Comparison of ENCODE assay signal across 23 cellular contexts in the genomic region with DNA sequence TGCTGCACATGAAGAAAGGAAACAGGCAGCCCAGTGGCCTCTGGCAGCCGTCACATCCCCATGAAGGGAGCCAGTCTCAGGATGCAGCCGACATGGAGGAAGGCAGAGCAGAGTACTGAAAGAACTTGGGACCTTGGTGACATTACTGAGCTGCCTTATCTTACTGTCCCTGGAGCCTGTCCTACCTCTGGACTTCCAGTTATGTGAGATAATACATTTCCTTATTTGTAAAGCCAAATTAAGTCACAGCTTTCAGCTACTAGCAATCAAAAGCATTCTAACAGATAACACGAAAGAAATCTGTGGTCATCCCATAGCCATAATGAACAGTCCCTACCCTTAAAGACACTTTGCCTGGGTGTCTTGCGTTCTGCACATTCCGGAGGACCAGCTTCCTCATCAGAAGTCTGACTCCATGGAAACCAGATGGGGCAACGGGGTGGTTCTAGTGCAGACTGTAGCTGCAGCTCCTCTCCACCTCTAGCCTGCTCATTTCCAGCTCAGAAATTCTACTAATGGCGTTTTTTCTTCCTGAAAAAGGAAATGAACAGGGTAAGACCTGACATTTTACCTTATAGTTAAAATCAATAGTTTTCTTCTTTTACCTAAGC. TPM values are rescaled to one million over a fixed set of nuclear protein-coding genes. Genes with fewer than 3 reads are reported as not detected.
DNase-seq lines count a peak whose midpoint lies in the region; ATAC-seq and TF ChIP-seq lines count a peak whose summit lies in the region.
"Had no signal": no experiment of that assay in that cellular context is flagged by ENCODE, and none has a peak within 500 bp of the region (broad histone marks: within the 10 kb centered on the region; RNA-seq: fewer than 3 reads in every experiment).

No MANE protein-coding gene starts in this region.

- TF ChIP-seq CTCF in right atrium auricular region (IDR thresholded peaks at IDR 0.05) (no peak), heart right ventricle (IDR thresholded peaks at IDR 0.05) (no peak)

- no peak overlapping the region for H3K4me3 Mint-ChIP-seq in effector memory CD8-positive, alpha-beta T cell
- H3K4me3 Mint-ChIP-seq: CD4-positive, alpha-beta T cell; IgD-negative memory B cell had no signal

- peak; percentile 73 for ATAC-seq in Right ventricle myocardium inferior
- ATAC-seq in heart right ventricle, result peak in 5 of 8 donors; percentile 64 to 78 (median 69)
- ATAC-seq in effector memory CD8-positive, alpha-beta T cell (replicated peaks), result no peak

- H3K4me1 ChIP-seq in right atrium auricular region (no peaks in the 10 kb centered on the region), heart right ventricle (peaks cover 0 to 22% (median 4%) of the 10 kb centered on the region in 9 donors), mesendoderm (ENCODE audit: control insufficient read depth, low read depth, low read length) (no peaks in the 10 kb centered on the region)

- no peak overlapping the region for H3K4me2 ChIP-seq in mesendoderm (ENCODE audit: low read length)
- H3K4me2 ChIP-seq: BLaER1, PC-9 had no signal

- peak overlapping the region; percentile 46 for H2BK5ac ChIP-seq in mesendoderm (ENCODE audit: low read length)

- DNase-seq in Right ventricle myocardium inferior (ENCODE audit: missing footprints) (no peak), right atrium auricular region (ENCODE audit: low spot score) (no peak), heart right ventricle (no peak), mesendoderm (no peak), NCI-H146 (lab: John Stamatoyannopoulos, UW) (no peak), NCI-H446 treated with DMSO at 0.1 percent for 48 hours (lab: John Stamatoyannopoulos, UW) (no peak)
- no peak for DNase-seq in effector memory CD8-positive, alpha-beta T cell
- DNase-seq: ACHN; CD4-positive, alpha-beta T cell; COR-L47; DMS79 treated with DMSO at 0.1 percent for 48 hours; Karpas-422; MV-4-11; NCI-H1694 treated with DMSO at 0.1 percent for 48 hours; NCI-H2081 treated with DMSO at 0.1 percent for 48 hours; NCI-H2171 treated with DMSO at 0.1 percent for 48 hours; NCI-H526 treated with DMSO at 0.1 percent for 48 hours; PC-9 had no signal

- H4K5ac ChIP-seq in mesendoderm (ENCODE audit: low read length), result no peak overlapping the region

- no peaks in the 10 kb centered on the region for H3K4me1 Mint-ChIP-seq in effector memory CD8-positive, alpha-beta T cell (ENCODE audit: low read depth in 2 of 2)

- H3K79me1 ChIP-seq in mesendoderm (ENCODE audit: low read length), result no peaks in the 10 kb centered on the region

- no peak overlapping the region for H3K9ac ChIP-seq in mesendoderm (ENCODE audit: low read length)
- H3K9ac ChIP-seq: BLaER1 had no signal

- H3K56ac ChIP-seq in mesendoderm (ENCODE audit: low read length), result no peak overlapping the region

- H3K27me3 Mint-ChIP-seq in effector memory CD8-positive, alpha-beta T cell, result peaks cover 0 to 4% of the 10 kb centered on the region in 2 donors

- peak overlapping the region; percentile 53 for H3K18ac ChIP-seq in mesendoderm (ENCODE audit: low read length)

- H3K4ac ChIP-seq in mesendoderm (ENCODE audit: low read depth, low read length), result peak overlapping the region; percentile 41

- no peaks in the 10 kb centered on the region for H3K79me2 ChIP-seq in mesendoderm (ENCODE audit: control insufficient read depth, insufficient read depth, low read length)

- no peak overlapping the region for H3K23ac ChIP-seq in mesendoderm (ENCODE audit: low read length)

- H4K8ac ChIP-seq in mesendoderm (ENCODE audit: low read depth, low read length), result no peak overlapping the region

- H3K27ac ChIP-seq in right atrium auricular region, result peak overlapping the region in 1 of 2 donors; percentile 47
- H3K27ac ChIP-seq in heart right ventricle, result peak overlapping the region in 4 of 10 donors; percentile 45 to 71 (median 47)
- H3K27ac ChIP-seq in mesendoderm (ENCODE audit: low read depth, low read length), result no peak overlapping the region
- H3K27ac ChIP-seq in temporal lobe (ENCODE audit: low read depth, low read length), result peak overlapping the region; percentile 79
- H3K27ac ChIP-seq: 22Rv1, BLaER1, PC-9, RWPE1 had no signal

- peak overlapping the region; percentile 15 for H2AK5ac ChIP-seq in mesendoderm (ENCODE audit: low read length)

- H3K36me3 ChIP-seq in right atrium auricular region (no peaks in the 10 kb centered on the region), heart right ventricle (no peaks in the 10 kb centered on the region), mesendoderm (ENCODE audit: control insufficient read depth, insufficient read depth, low read length) (no peaks in the 10 kb centered on the region)
- H3K36me3 ChIP-seq: BLaER1 had no signal

- H3K4me3 ChIP-seq in right atrium auricular region (no peak overlapping the region), heart right ventricle (peak overlapping the region in 3 of 10 donors; percentile 10 to 33 (median 13)), mesendoderm (ENCODE audit: low read length) (no peak overlapping the region)
- H3K4me3 ChIP-seq: BLaER1, PC-9 had no signal

- no peaks in the 10 kb centered on the region for H3K9me3 ChIP-seq in right atrium auricular region
- H3K9me3 ChIP-seq in heart right ventricle, result peaks cover 0 to 4% (median 0%) of the 10 kb centered on the region in 11 donors

- 48 to 56% methylated on average over 7 of the region's 7 CpGs for WGBS in heart right ventricle, 2 donors
- no CpG with 5 or more reads among the region's 7 CpGs for WGBS in mesendoderm (ENCODE audit: extremely low coverage, insufficient coverage, low lambda C conversion rate)

- no peak overlapping the region for H2BK120ac ChIP-seq in mesendoderm (ENCODE audit: low read depth, low read length)

- no peaks in the 10 kb centered on the region for H3K27me3 ChIP-seq in right atrium auricular region
- no peaks in the 10 kb centered on the region for H3K27me3 ChIP-seq in heart right ventricle
- no peaks in the 10 kb centered on the region for H3K27me3 ChIP-seq in mesendoderm (ENCODE audit: insufficient read depth, low read length, poor library complexity)
- H3K27me3 ChIP-seq: BLaER1 had no signal

- no peaks in the 10 kb centered on the region for H3K36me3 Mint-ChIP-seq in effector memory CD8-positive, alpha-beta T cell (ENCODE audit: insufficient read depth)
- H3K36me3 Mint-ChIP-seq: IgD-negative memory B cell had no signal

- H2BK15ac ChIP-seq in mesendoderm (replicated peaks; ENCODE audit: low read depth), result no peak overlapping the region

- peaks cover 0 to 2% of the 10 kb centered on the region in 2 donors for H3K9me3 Mint-ChIP-seq in effector memory CD8-positive, alpha-beta T cell
- H3K9me3 Mint-ChIP-seq: CD4-positive, alpha-beta T cell had no signal

- no peak overlapping the region for H3K27ac Mint-ChIP-seq in effector memory CD8-positive, alpha-beta T cell
- H3K27ac Mint-ChIP-seq: CD4-positive, alpha-beta T cell; IgD-negative memory B cell had no signal

- intact Hi-C loops in Right ventricle myocardium inferior (cut with DNase I) (no loop called here), heart right ventricle (cut with DNase I) (loop anchor here in 6 of 10 donors (10.0 kb wide), 5 partner anchors 66 to 136 kb away; no protein-coding TSS in a partner anchor)

RNA-seq across cellular contexts. Expression of a gene that starts 7.8 kb away (rescaled TPM):
- 136 TPM for total RNA-seq in Right ventricle myocardium inferior
- total RNA-seq in right atrium auricular region, result 100 to 1,000 TPM in 1 of 2 donors, 10 to 100 TPM in 1; 35.5 to 122 TPM
- total RNA-seq in heart right ventricle, result 100 to 1,000 TPM in 7 of 10 donors, 10 to 100 TPM in 3; 50.8 to 281 (median 169) TPM
- polyA plus RNA-seq in heart right ventricle, result 100 to 1,000 TPM in 1 of 2 donors, 10 to 100 TPM in 1; 33.7 to 256 TPM
- polyA plus RNA-seq in mesendoderm (2013, experiment 1 of 2), result 24.2 TPM
- 24.5 TPM for polyA plus RNA-seq in mesendoderm (2013, experiment 2 of 2)
- total RNA-seq in temporal lobe, result 9.6 TPM
